ENCODE assay signal across 8 cellular contexts in genomic region chr1:15617173-15617873, GRCh38. TPM values are rescaled to one million over a fixed set of nuclear protein-coding genes. Genes with fewer than 3 reads are reported as not detected.
DNase-seq lines count a peak whose midpoint lies in the region; ATAC-seq and TF ChIP-seq lines count a peak whose summit lies in the region.

DDI2 (plus strand) TSS chr1:15617458; CDS start chr1:15617671, 213 bp downstream.

- H3K79me2 ChIP-seq in SU-DHL-6 (ENCODE audit: insufficient read depth, low read length), result peaks cover 49% of the 10 kb centered on the region

- WGBS in ovary, 3 donors, result 0 to 1% (median 0%) methylated on average over 72 to 76 of the region's 76 CpGs
- under 1% methylated on average over 76 of the region's 76 CpGs for WGBS in thymus

- no peak for TF ChIP-seq CTCF in SU-DHL-6 (IDR thresholded peaks at IDR 0.05; ENCODE audit: insufficient read depth, low read length, poor library complexity, severe bottlenecking)
- no peak for TF ChIP-seq CTCF in ovary (IDR thresholded peaks at IDR 0.05)

- H3K9me3 Mint-ChIP-seq in activated naive CD8-positive, alpha-beta T cell treated with anti-CD3 and anti-CD28 coated beads, Interleukin-2, amount 10 ng/mL, durations not matched to agents 7 days and 5 days, result no peaks in the 10 kb centered on the region

- H3K27me3 ChIP-seq in SU-DHL-6 (ENCODE audit: low read length) (no peaks in the 10 kb centered on the region), ovary (no peaks in the 10 kb centered on the region), thymus (ENCODE audit: control insufficient read depth, insufficient read depth) (no peaks in the 10 kb centered on the region)

- DNase-seq in NCI-H128 (lab: John Stamatoyannopoulos, UW; ENCODE audit: unreplicated experiment) (peak; percentile 95), Right ventricle myocardium inferior (ENCODE audit: missing footprints) (peak; percentile 98), ovary (peak; percentile 97 to 98 (median 97))
- DNase-seq in activated naive CD8-positive, alpha-beta T cell treated with anti-CD3 and anti-CD28 coated beads, Interleukin-2, amount 10 ng/mL, durations not matched to agents 7 days and 5 days, result peak; percentile 97

- peak within 1 kb of the TSS; percentile 87 for H3K4me2 ChIP-seq in SU-DHL-6 (ENCODE audit: low read depth, low read length, poor library complexity, severe bottlenecking)

- H3K9me2 ChIP-seq in SU-DHL-6 (replicated peaks; ENCODE audit: insufficient read depth, low read length), result no peaks in the 10 kb centered on the region

- H3F3A ChIP-seq in SU-DHL-6 (ENCODE audit: insufficient read depth), result peaks cover 11% of the 10 kb centered on the region

- intact Hi-C loops in Right ventricle myocardium inferior (cut with DNase I), result loop anchor here (2.0 to 10.0 kb wide), 3 partner anchors 15 to 747 kb away; partner anchors contain the start of genes DNAJC16 and SZRD1
- intact Hi-C loops in ovary (cut with DNase I), result loop anchor here in 1 of 4 donors (5.0 to 10.0 kb wide), 2 partner anchors 65 to 83 kb away; partner anchors contain the start of gene PLEKHM2

- peak within 1 kb of the TSS; percentile 94 for H3K9ac ChIP-seq in SU-DHL-6 (ENCODE audit: low read length)

- ATAC-seq in HG02642 (IDR thresholded peaks at IDR 0.05; ENCODE audit: poor library complexity, unreplicated experiment) (peak; percentile 83), Right ventricle myocardium inferior (peak; percentile 95)
- ATAC-seq in activated naive CD8-positive, alpha-beta T cell treated with anti-CD3 and anti-CD28 coated beads, Interleukin-2, amount 10 ng/mL, durations not matched to agents 7 days and 5 days (ENCODE audit: low read depth), result peak; percentile 91

- H3K9me3 ChIP-seq in SU-DHL-6 (ENCODE audit: insufficient read depth, low read length) (no peaks in the 10 kb centered on the region), ovary (no peaks in the 10 kb centered on the region), thymus (ENCODE audit: control insufficient read depth) (no peaks in the 10 kb centered on the region)

- H3K4me3 ChIP-seq in GM08714 (ENCODE audit: low read length) (peak within 1 kb of the TSS; percentile 91), SU-DHL-6 (ENCODE audit: insufficient read depth, low read length, poor library complexity, severe bottlenecking) (peak within 1 kb of the TSS; percentile 67), ovary (peak within 1 kb of the TSS; percentile 98), thymus (ENCODE audit: low read length) (peak within 1 kb of the TSS; percentile 94)

- peak within 1 kb of the TSS; percentile 83 for H2AFZ ChIP-seq in SU-DHL-6 (ENCODE audit: low read depth, low read length, severe bottlenecking)

- peak within 1 kb of the TSS; percentile 90 for H3K27ac Mint-ChIP-seq in activated naive CD8-positive, alpha-beta T cell treated with anti-CD3 and anti-CD28 coated beads, Interleukin-2, amount 10 ng/mL, durations not matched to agents 7 days and 5 days

- POLR2A ChIA-PET in activated naive CD8-positive, alpha-beta T cell treated with anti-CD3 and anti-CD28 coated beads, Interleukin-2, amount 10 ng/mL, durations not matched to agents 7 days and 5 days (lab: Charles Lee), result interaction anchor here (0.6 to 3.4 kb wide), 7 partner anchors 14 to 216 kb away, joined by 3 to 29 read pairs (median 5); partner anchors contain the start of gene DNAJC16

- no peaks in the 10 kb centered on the region for H3K27me3 Mint-ChIP-seq in activated naive CD8-positive, alpha-beta T cell treated with anti-CD3 and anti-CD28 coated beads, Interleukin-2, amount 10 ng/mL, durations not matched to agents 7 days and 5 days

- H3K36me3 ChIP-seq in SU-DHL-6 (ENCODE audit: low read length) (no peaks in the 10 kb centered on the region), ovary (no peaks in the 10 kb centered on the region), thymus (ENCODE audit: control insufficient read depth, insufficient read depth) (no peaks in the 10 kb centered on the region)

- peaks cover 12% of the 10 kb centered on the region; the same call in 1 of the 2 replicates for H4K20me1 ChIP-seq in SU-DHL-6 (ENCODE audit: low read depth, low read length)

- H3K4me1 Mint-ChIP-seq in activated naive CD8-positive, alpha-beta T cell treated with anti-CD3 and anti-CD28 coated beads, Interleukin-2, amount 10 ng/mL, durations not matched to agents 7 days and 5 days, result peaks cover 24% of the 10 kb centered on the region

- H3K36me3 Mint-ChIP-seq in activated naive CD8-positive, alpha-beta T cell treated with anti-CD3 and anti-CD28 coated beads, Interleukin-2, amount 10 ng/mL, durations not matched to agents 7 days and 5 days, result peaks cover 4% of the 10 kb centered on the region

- peak within 1 kb of the TSS; percentile 93 for H3K4me3 Mint-ChIP-seq in activated naive CD8-positive, alpha-beta T cell treated with anti-CD3 and anti-CD28 coated beads, Interleukin-2, amount 10 ng/mL, durations not matched to agents 7 days and 5 days

- H3K4me1 ChIP-seq in ovary (ENCODE audit: insufficient read depth), result peaks cover 8% of the 10 kb centered on the region
- peaks cover 7% of the 10 kb centered on the region for H3K4me1 ChIP-seq in thymus (ENCODE audit: control insufficient read depth, insufficient read depth, low read length)

- TF ChIP-seq EP300 in ovary (IDR thresholded peaks at IDR 0.05), result no peak

- peak; percentile 82 for TF ChIP-seq POLR2A in ovary (IDR thresholded peaks at IDR 0.05)

- H3K27ac ChIP-seq in SU-DHL-6 (ENCODE audit: low read depth, low read length) (peak within 1 kb of the TSS; percentile 75), ovary (peak within 1 kb of the TSS; percentile 88), thymus (ENCODE audit: low read depth) (peak within 1 kb of the TSS; percentile 96)

RNA-seq across cellular contexts. Expression of gene DDI2, which starts in this region (rescaled TPM):
- total RNA-seq in activated naive CD8-positive, alpha-beta T cell treated with anti-CD3 and anti-CD28 coated beads, Interleukin-2, amount 10 ng/mL, durations not matched to agents 7 days and 5 days, result 10 to 100 TPM; 31.6 to 33.3 TPM
- total RNA-seq in Right ventricle myocardium inferior (20.4 TPM), ovary (10 to 100 TPM; 18.7 to 30.9 (median 23.1) TPM)
- polyA plus RNA-seq in ovary (1 to 10 TPM; 4.2 to 9.6 TPM), thymus (10.5 TPM)

Comparison
In these comparisons a context has a peak if more than half of its experiments do, and no peak if none do; other contexts are left out.
1. Peak in every context shown above with its lines: DNase-seq, ATAC-seq, H3K4me3 ChIP-seq and H3K27ac ChIP-seq.